8 cellular contexts compared by ENCODE assay signal in genomic region chr1:154567386-154568164, GRCh38. TPM values are rescaled to one million over a fixed set of nuclear protein-coding genes. Genes with fewer than 3 reads are reported as not detected.
DNase-seq lines count a peak whose midpoint lies in the region; ATAC-seq, FAIRE-seq and TF ChIP-seq lines count a peak whose summit lies in the region.

Gene CHRNB2, plus strand, starts transcription at chr1:154567778. Its CDS starts 267 bp downstream, at chr1:154568045.

- POLR2A ChIA-PET in endothelial cell of umbilical vein (lab: Charles Lee): no interaction called here

- no peaks in the 10 kb centered on the region for H3K4me1 ChIP-seq in BE2C
- H3K4me1 ChIP-seq in endothelial cell of umbilical vein (ENCODE audit: control insufficient read depth, extremely low read depth, insufficient read depth, low read length): no peaks in the 10 kb centered on the region
- peaks cover 11% of the 10 kb centered on the region for H3K4me1 ChIP-seq in mucosa of stomach (ENCODE audit: control insufficient read depth, insufficient read depth, low read length)

- H3K9ac ChIP-seq in endothelial cell of umbilical vein (replicated peaks; ENCODE audit: extremely low read depth, insufficient read depth, low read length) (no peak within 1 kb of the TSS), mucosa of stomach (ENCODE audit: low read length) (peak within 1 kb of the TSS; percentile 8)

- CTCF ChIA-PET in endothelial cell of umbilical vein (lab: Charles Lee): interaction anchor here (0.8 to 2.2 kb wide), 5 partner anchors 8 to 311 kb away, joined by 3 to 17 read pairs (median 6); no protein-coding TSS in a partner anchor

- DNase-seq in BE2C: peak; percentile 78
- peak; percentile 92 for DNase-seq in NCI-H526 treated with DMSO at 0.1 percent for 48 hours (lab: John Stamatoyannopoulos, UW)
- peak; percentile 32 for DNase-seq in activated CD8-positive, alpha-beta memory T cell treated with anti-CD3 and anti-CD28 coated beads, Interleukin-2, amount 50 U/mL, for 24 hours (ENCODE audit: extremely low read depth)
- DNase-seq in endothelial cell of umbilical vein (ENCODE audit: low read depth, low spot score): peak; percentile 35
- peak; percentile 83 for DNase-seq in stimulated activated CD8-positive, alpha-beta memory T cell treated with anti-CD3 and anti-CD28 coated beads, Interleukin-4, amount 100 ng/mL, for 48 hours

- peaks cover 23% of the 10 kb centered on the region for H3K36me3 ChIP-seq in BE2C
- no peaks in the 10 kb centered on the region for H3K36me3 ChIP-seq in endothelial cell of umbilical vein (ENCODE audit: control insufficient read depth in 2 of 2, extremely low read depth in 1 of 2, insufficient read depth in 2 of 2, low read length in 2 of 2)
- H3K36me3 ChIP-seq in mucosa of stomach (ENCODE audit: control insufficient read depth, insufficient read depth, low read length): no peaks in the 10 kb centered on the region

- no peak for TF ChIP-seq POLR2A in endothelial cell of umbilical vein (IDR thresholded peaks at IDR 0.05; ENCODE audit: low read depth, low read length)

- no peak for TF ChIP-seq CTCF in BE2C (IDR thresholded peaks at IDR 0.05; ENCODE audit: low read depth, low read length)
- TF ChIP-seq CTCF in endothelial cell of umbilical vein (IDR thresholded peaks at IDR 0.05; ENCODE audit: extremely low read depth in 1 of 2, insufficient read depth in 1 of 2, low read depth in 1 of 2, low read length in 2 of 2): no peak

- no peak within 1 kb of the TSS for H2AFZ ChIP-seq in endothelial cell of umbilical vein (ENCODE audit: low read depth, low read length)

- no peak within 1 kb of the TSS for H3K27ac ChIP-seq in endothelial cell of umbilical vein (ENCODE audit: insufficient read depth, low read depth, low read length)

- peak; percentile 52 for ATAC-seq in HG02852 (IDR thresholded peaks at IDR 0.05; ENCODE audit: unreplicated experiment)
- no peak for ATAC-seq in GM19395 (IDR thresholded peaks at IDR 0.05; ENCODE audit: unreplicated experiment)

- FAIRE-seq in endothelial cell of umbilical vein (lab: Jason Lieb, UNC): peak; percentile 48

- no peaks in the 10 kb centered on the region for H4K20me1 ChIP-seq in endothelial cell of umbilical vein (replicated peaks; ENCODE audit: control insufficient read depth, extremely low read depth, insufficient read depth, low read length)

- H3K4me2 ChIP-seq in endothelial cell of umbilical vein (ENCODE audit: insufficient read depth, low read length): no peak within 1 kb of the TSS

- intact Hi-C loops in endothelial cell of umbilical vein (cut with micrococcal nuclease): no loop called here

- H3K79me2 ChIP-seq in endothelial cell of umbilical vein (ENCODE audit: control insufficient read depth, insufficient read depth, low read length): no peaks in the 10 kb centered on the region

- H3K9me3 ChIP-seq in BE2C (no peaks in the 10 kb centered on the region), endothelial cell of umbilical vein (replicated peaks; ENCODE audit: control insufficient read depth, insufficient read depth, low read length) (no peaks in the 10 kb centered on the region), mucosa of stomach (ENCODE audit: control insufficient read depth, low read length) (no peaks in the 10 kb centered on the region)

- BruUV-seq in endothelial cell of umbilical vein (replicated peaks; lab: Mats Ljungman, UMichigan): no TSS peak

- dilution Hi-C loops in endothelial cell of umbilical vein (cut with MboI; ENCODE audit: extremely low pct_ligation_motif_present, low sequenced_read_pairs): no loop called here

- peak within 1 kb of the TSS; percentile 95 for H3K4me3 ChIP-seq in BE2C (ENCODE audit: low read depth, low read length)
- H3K4me3 ChIP-seq in endothelial cell of umbilical vein (replicated peaks in 1 of 3; ENCODE audit: insufficient read depth in 1 of 3, low read depth in 1 of 3, low read length in 3 of 3): no peak within 1 kb of the TSS
- H3K4me3 ChIP-seq in mucosa of stomach (ENCODE audit: low read length): no peak within 1 kb of the TSS

- H3K27me3 ChIP-seq in BE2C (no peaks in the 10 kb centered on the region), endothelial cell of umbilical vein (ENCODE audit: control insufficient read depth in 2 of 2, insufficient read depth in 2 of 2, low read length in 2 of 2) (peaks cover 13 to 24% of the 10 kb centered on the region in 2 experiments), mucosa of stomach (ENCODE audit: control insufficient read depth, insufficient read depth, low read length) (peaks cover 21% of the 10 kb centered on the region)

- H3K9me1 ChIP-seq in endothelial cell of umbilical vein (replicated peaks; ENCODE audit: control insufficient read depth, extremely low read depth, insufficient read depth, low read length): no peaks in the 10 kb centered on the region

TF ChIP-seq in endothelial cell of umbilical vein, 7 proteins besides CTCF, POLR2A, EP300 and RAD21:
- TF ChIP-seq MYC (IDR thresholded peaks at IDR 0.05; ENCODE audit: low read depth, low read length) (no peak), EZH2 (IDR thresholded peaks at IDR 0.05; ENCODE audit: borderline replicate concordance, low read depth, low read length, severe bottlenecking) (peak; percentile 44), GATA2 (IDR thresholded peaks at IDR 0.05; ENCODE audit: insufficient read depth, insufficient read length, low read depth, low read length) (no peak), POLR2AphosphoS5 (IDR thresholded peaks at IDR 0.05; ENCODE audit: insufficient read depth, low read depth, low read length) (peak; percentile 32), JUN (IDR thresholded peaks at IDR 0.05; ENCODE audit: borderline replicate concordance, insufficient read depth, insufficient read length, low read depth) (no peak), FOS (IDR thresholded peaks at IDR 0.05; ENCODE audit: borderline replicate concordance, insufficient read depth, low read length) (no peak), MAX (IDR thresholded peaks at IDR 0.05; ENCODE audit: insufficient read depth, insufficient read length) (no peak)

RNA-seq across cellular contexts. Expression of gene CHRNB2, which starts in this region (rescaled TPM):
- 62.7 TPM for polyA plus RNA-seq in BE2C (2012; ENCODE audit: insufficient read depth, insufficient read length, low read depth)
- total RNA-seq in endothelial cell of umbilical vein: not detected in 2 replicates
- polyA plus RNA-seq in endothelial cell of umbilical vein: not detected in 2 replicates
- polyA plus RNA-seq in endothelial cell of umbilical vein (2011; cell fraction: cytosol; rRNA removed): not detected in 2 replicates
- polyA plus RNA-seq in endothelial cell of umbilical vein (2011; cell fraction: nucleus; rRNA removed): 0.06 and 0.08 TPM in 2 replicates
- polyA plus RNA-seq in endothelial cell of umbilical vein (2012): 0.09 TPM in 1 of 2 replicates, not detected in the other
- 0.12 and 0.45 TPM in 2 replicates for polyA minus RNA-seq in endothelial cell of umbilical vein
- polyA minus RNA-seq in endothelial cell of umbilical vein (2011; cell fraction: cytosol; rRNA and poly(A)+ RNA removed): not detected
- not detected in 2 replicates for polyA minus RNA-seq in endothelial cell of umbilical vein (2011; cell fraction: nucleus; rRNA and poly(A)+ RNA removed)

Comparison
In these comparisons a context has a peak if more than half of its experiments do, and no peak if none do; other contexts are left out.
1. Peak in DNase-seq in endothelial cell of umbilical vein; RNA of the gene not detected or under 1 TPM.
2. DNase-seq: peak in every context shown above with its lines; median percentile 92 in NCI-H526 treated with DMSO at 0.1 percent for 48 hours; 83 in stimulated activated CD8-positive, alpha-beta memory T cell treated with anti-CD3 and anti-CD28 coated beads, Interleukin-4, amount 100 ng/mL, for 48 hours; 78 in BE2C; 35 in endothelial cell of umbilical vein; 32 in activated CD8-positive, alpha-beta memory T cell treated with anti-CD3 and anti-CD28 coated beads, Interleukin-2, amount 50 U/mL, for 24 hours.